ENCODE assay signal across 8 cellular contexts in genomic region chr11:119019996-119020395, GRCh38. TPM values are rescaled to one million over a fixed set of nuclear protein-coding genes. Genes with fewer than 3 reads are reported as not detected.
A peak's percentile ranks its signal among the peaks of the same experiment; 100 is the strongest.
DNase-seq lines count a peak whose midpoint lies in the region; ATAC-seq and TF ChIP-seq lines count a peak whose summit lies in the region.

No MANE protein-coding gene starts in this region.

- intact Hi-C loops in breast epithelium (cut with DNase I; ENCODE audit: low total_unique reads), result no loop called here
- intact Hi-C loops in naive thymus-derived CD4-positive, alpha-beta T cell (cut with micrococcal nuclease), result loop anchor here (2.0 to 5.0 kb wide), 6 partner anchors 65 to 448 kb away; partner anchors contain the start of genes ARCN1 (in 1 of the 2), HMBS (in 1 of the 2), NLRX1 (in 1 of the 2) and RNF26 (in 1 of the 2)

- no peak overlapping the region for H3K27ac ChIP-seq in HUES48 (ENCODE audit: low read depth, low read length)
- no peak overlapping the region for H3K27ac ChIP-seq in breast epithelium
- H3K27ac ChIP-seq in naive thymus-derived CD4-positive, alpha-beta T cell (ENCODE audit: low read depth, low read length), result peak overlapping the region; percentile 98

- peak overlapping the region; percentile 96 to 100 (median 98) for H3K4me3 Mint-ChIP-seq in naive thymus-derived CD4-positive, alpha-beta T cell

- no peak for TF ChIP-seq POLR2A in breast epithelium (IDR thresholded peaks at IDR 0.05)

- H3K9me3 Mint-ChIP-seq in naive thymus-derived CD4-positive, alpha-beta T cell, result peaks cover 0 to 2% (median 0%) of the 10 kb centered on the region in 11 donors

- peaks cover 3 to 44% (median 34%) of the 10 kb centered on the region in 5 donors for H3K36me3 Mint-ChIP-seq in naive thymus-derived CD4-positive, alpha-beta T cell

- H3K4me1 ChIP-seq in HUES48 (ENCODE audit: control insufficient read depth, insufficient read depth, low read length) (peaks cover 8% of the 10 kb centered on the region; the same call in 1 of the 2 replicates), breast epithelium (peaks cover 4 to 17% of the 10 kb centered on the region in 2 donors)
- peaks cover 30 to 32% of the 10 kb centered on the region in 2 donors for H3K4me1 ChIP-seq in naive thymus-derived CD4-positive, alpha-beta T cell (ENCODE audit: control insufficient read depth in 2 of 2, insufficient read depth in 2 of 2, low read length in 2 of 2)

- no peaks in the 10 kb centered on the region for H3K27me3 Mint-ChIP-seq in naive thymus-derived CD4-positive, alpha-beta T cell

- no peak for ATAC-seq in naive thymus-derived CD4-positive, alpha-beta T cell

- H3K4me3 ChIP-seq in AG09309 (ENCODE audit: control insufficient read depth, low read depth, low read length), result peak overlapping the region; percentile 98
- H3K4me3 ChIP-seq in HUES48 (ENCODE audit: low read depth, low read length), result peak overlapping the region; percentile 98
- H3K4me3 ChIP-seq in breast epithelium, result peak overlapping the region; percentile 73 to 98 (median 89)
- peak overlapping the region; percentile 89 for H3K4me3 ChIP-seq in naive thymus-derived CD4-positive, alpha-beta T cell (ENCODE audit: low read length)

- POLR2A ChIA-PET in naive thymus-derived CD4-positive, alpha-beta T cell (lab: Charles Lee), result interaction anchor here (0.6 to 4.2 kb wide), 12 partner anchors 9 to 271 kb away, joined by 3 to 69 read pairs (median 4); partner anchors contain the start of genes CENATAC, HINFP, HYOU1 and SLC37A4

- TF ChIP-seq CTCF in AG09309 (IDR thresholded peaks at IDR 0.05; ENCODE audit: control insufficient read depth, insufficient read depth, low read depth, low read length, missing control alignments) (no peak), breast epithelium (IDR thresholded peaks at IDR 0.05) (no peak), GM20000 (IDR thresholded peaks at IDR 0.05; ENCODE audit: extremely low read depth, missing control alignments) (no peak)

- H3K27me3 ChIP-seq in HUES48 (ENCODE audit: control insufficient read depth, insufficient read depth, low read length) (no peaks in the 10 kb centered on the region), breast epithelium (no peaks in the 10 kb centered on the region)
- H3K27me3 ChIP-seq in naive thymus-derived CD4-positive, alpha-beta T cell (ENCODE audit: control insufficient read depth in 2 of 2, insufficient read depth in 2 of 2, low read length in 2 of 2), result no peaks in the 10 kb centered on the region

- DNase-seq in AG09309 (ENCODE audit: low read depth), result no peak
- no peak for DNase-seq in breast epithelium (ENCODE audit: low spot score in 2 of 2)
- no peak for DNase-seq in naive thymus-derived CD4-positive, alpha-beta T cell
- no peak for DNase-seq in central memory CD4-positive, alpha-beta T cell
- DNase-seq in GM20000 (ENCODE audit: low spot score), result no peak
- no peak for DNase-seq in NOMO-1 treated with dmso at 0.1 percent for 144 hours (lab: John Stamatoyannopoulos, UW; ENCODE audit: unreplicated experiment)
- DNase-seq in NCI-H1417 treated with DMSO at 0.1 percent for 48 hours (lab: John Stamatoyannopoulos, UW), result no peak

- H3K27ac Mint-ChIP-seq in naive thymus-derived CD4-positive, alpha-beta T cell, result peak overlapping the region; percentile 99 to 100 (median 100)

- H3K9me3 ChIP-seq in HUES48 (ENCODE audit: control insufficient read depth, insufficient read depth, low read length) (no peaks in the 10 kb centered on the region), breast epithelium (no peaks in the 10 kb centered on the region)
- H3K9me3 ChIP-seq in naive thymus-derived CD4-positive, alpha-beta T cell (ENCODE audit: control insufficient read depth in 2 of 3, low read length in 3 of 3), result peaks cover 0 to 3% (median 0%) of the 10 kb centered on the region in 3 experiments

- CTCF ChIA-PET in naive thymus-derived CD4-positive, alpha-beta T cell (lab: Charles Lee), result interaction anchor here (0.6 to 1.7 kb wide), 2 partner anchors 10 to 80 kb away, joined by 4 to 5 read pairs; partner anchors contain the start of gene SLC37A4

- H3K36me3 ChIP-seq in HUES48 (ENCODE audit: control insufficient read depth, insufficient read depth, low read length) (peaks cover 69% of the 10 kb centered on the region), breast epithelium (no peaks in the 10 kb centered on the region)
- peaks cover 21 to 64% (median 27%) of the 10 kb centered on the region in 3 experiments for H3K36me3 ChIP-seq in naive thymus-derived CD4-positive, alpha-beta T cell (ENCODE audit: control insufficient read depth in 2 of 3, insufficient read depth in 3 of 3, low read length in 3 of 3)

- no peak overlapping the region for H3K9ac ChIP-seq in HUES48 (ENCODE audit: low read depth, low read length)

- H3K4me1 Mint-ChIP-seq in naive thymus-derived CD4-positive, alpha-beta T cell, result peaks cover 26 to 86% (median 62%) of the 10 kb centered on the region in 7 donors

RNA-seq across cellular contexts. Expression of gene TRAPPC4, which starts 1.4 kb away (rescaled TPM):
- total RNA-seq in breast epithelium, result 10 to 100 TPM; 52.6 to 63.7 (median 60.0) TPM
- 10 to 100 TPM; 70.7 to 80.3 (median 77.8) TPM for total RNA-seq in naive thymus-derived CD4-positive, alpha-beta T cell
- polyA plus RNA-seq in naive thymus-derived CD4-positive, alpha-beta T cell, result 100 to 1,000 TPM in 1 of 2 donors, 10 to 100 TPM in 1; 82.1 to 123 TPM

RNA-seq across cellular contexts. Expression of gene RPS25, which starts 1.9 kb away (rescaled TPM):
- total RNA-seq in breast epithelium, result 1,000 to 10,000 TPM; 1,984 to 3,403 (median 2,926) TPM
- 1,000 to 10,000 TPM; 1,535 to 3,042 (median 2,772) TPM for total RNA-seq in naive thymus-derived CD4-positive, alpha-beta T cell
- 1,000 to 10,000 TPM; 4,222 to 6,094 TPM for polyA plus RNA-seq in naive thymus-derived CD4-positive, alpha-beta T cell

RNA-seq across cellular contexts. Expression of gene SLC37A4, which starts 10.7 kb away (rescaled TPM):
- total RNA-seq in breast epithelium, result 10 to 100 TPM; 21.8 to 25.9 (median 25.3) TPM
- total RNA-seq in naive thymus-derived CD4-positive, alpha-beta T cell, result 10 to 100 TPM in 3 of 5 experiments, 1 to 10 TPM in 2; 7.1 to 20.8 (median 14.6) TPM
- 10 to 100 TPM; 10.6 to 13.1 TPM for polyA plus RNA-seq in naive thymus-derived CD4-positive, alpha-beta T cell

RNA-seq across cellular contexts. Expression of gene CENATAC, which starts 22.1 kb away (rescaled TPM):
- 10 to 100 TPM; 42.9 to 75.4 (median 71.1) TPM for total RNA-seq in breast epithelium
- 100 to 1,000 TPM in 4 of 5 experiments, 10 to 100 TPM in 1; 53.5 to 136 (median 109) TPM for total RNA-seq in naive thymus-derived CD4-positive, alpha-beta T cell
- polyA plus RNA-seq in naive thymus-derived CD4-positive, alpha-beta T cell, result 10 to 100 TPM in 1 of 2 donors, 1 to 10 TPM in 1; 8.4 to 13.5 TPM

RNA-seq across cellular contexts. Expression of gene HYOU1, which starts 37.0 kb away (rescaled TPM):
- 10 to 100 TPM; 37.0 to 73.7 (median 57.5) TPM for total RNA-seq in breast epithelium
- 100 to 1,000 TPM in 3 of 5 experiments, 10 to 100 TPM in 2; 77.8 to 198 (median 110) TPM for total RNA-seq in naive thymus-derived CD4-positive, alpha-beta T cell
- 10 to 100 TPM; 11.3 to 18.3 TPM for polyA plus RNA-seq in naive thymus-derived CD4-positive, alpha-beta T cell
